In the genomic region with DNA sequence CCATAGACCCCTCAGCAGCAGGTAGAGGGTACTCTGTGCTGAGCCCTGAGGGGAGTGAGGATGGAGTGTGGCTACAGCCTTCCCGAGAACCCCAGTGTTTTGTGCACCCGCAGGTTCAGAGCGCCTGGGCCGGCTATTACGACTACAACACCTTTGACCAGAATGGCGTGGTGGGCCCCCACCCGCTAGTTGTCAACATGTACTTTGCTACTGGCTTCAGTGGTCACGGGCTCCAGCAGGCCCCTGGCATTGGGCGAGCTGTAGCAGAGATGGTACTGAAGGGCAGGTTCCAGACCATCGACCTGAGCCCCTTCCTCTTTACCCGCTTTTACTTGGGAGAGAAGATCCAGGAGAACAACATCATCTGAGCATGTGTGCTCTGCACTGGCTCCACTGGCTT, we compare ENCODE assay signal across 27 cellular contexts.
"Had no signal": no experiment of that assay in that cellular context is flagged by ENCODE, and none has a peak within 500 bp of the region (broad histone marks: within the 10 kb centered on the region; RNA-seq: fewer than 3 reads in every experiment).

No MANE protein-coding gene starts in this region.

- H3K27ac Mint-ChIP-seq: dendritic cell treated with granulocyte-macrophage colony-stimulating factor and Interleukin-4, amounts not matched to agents 40 ng/mL and 50 ng/mL, for 4 days; endodermal cell; natural killer cell treated with Interleukin-12 subunit alpha and Interleukin-12 subunit beta and Interleukin-15 and Interleukin-18, amount 100 ng/mL, for 72 hours; stimulated activated effector memory CD8-positive, alpha-beta T cell treated with anti-CD3 and anti-CD28 coated beads, Interleukin-12 subunit alpha, Interleukin-12 subunit beta, amount 100 ng/mL, for 72 hours had no signal

- H3K27me3 Mint-ChIP-seq: dendritic cell treated with granulocyte-macrophage colony-stimulating factor and Interleukin-4, amounts not matched to agents 40 ng/mL and 50 ng/mL, for 4 days; naive B cell; natural killer cell treated with Interleukin-12 subunit alpha and Interleukin-12 subunit beta and Interleukin-15 and Interleukin-18, amount 100 ng/mL, for 72 hours had no signal

- H3K4me3 Mint-ChIP-seq: dendritic cell treated with granulocyte-macrophage colony-stimulating factor and Interleukin-4, amounts not matched to agents 40 ng/mL and 50 ng/mL, for 4 days; endodermal cell; naive B cell; natural killer cell treated with Interleukin-12 subunit alpha and Interleukin-12 subunit beta and Interleukin-15 and Interleukin-18, amount 100 ng/mL, for 72 hours; neural crest cell; stimulated activated effector memory CD8-positive, alpha-beta T cell treated with anti-CD3 and anti-CD28 coated beads, Interleukin-12 subunit alpha, Interleukin-12 subunit beta, amount 100 ng/mL, for 72 hours had no signal

- H3K9me3 ChIP-seq: colonic mucosa, gastrocnemius medialis, heart right ventricle, left ventricle myocardium inferior, lower lobe of right lung, prostate gland, right atrium auricular region, sigmoid colon, stomach, thyroid gland, upper lobe of left lung had no signal

- DNase-seq: colonic mucosa; effector CD8-positive, alpha-beta T cell; endodermal cell; foreskin fibroblast; gastrocnemius medialis; heart right ventricle; hippocampal formation; left cardiac atrium; left ventricle myocardium inferior; lower lobe of right lung; naive B cell; sigmoid colon; stimulated activated CD4-positive, alpha-beta T cell treated with anti-CD3 and anti-CD28 coated beads, Interleukin-2, amount 100 ng/mL, for 24 hours; stimulated activated CD4-positive, alpha-beta T cell treated with anti-CD3 and anti-CD28 coated beads, Interleukin-4, amount 100 ng/mL, for 24 hours; stimulated activated naive CD4-positive, alpha-beta T cell treated with Interleukin-2 at 50 U/mL for 16 hours; stomach; thyroid gland had no signal

- H3K4me1 ChIP-seq: colonic mucosa, prostate gland had no signal

- H3K9me3 Mint-ChIP-seq: dendritic cell treated with granulocyte-macrophage colony-stimulating factor and Interleukin-4, amounts not matched to agents 40 ng/mL and 50 ng/mL, for 4 days; endodermal cell; natural killer cell treated with Interleukin-12 subunit alpha and Interleukin-12 subunit beta and Interleukin-15 and Interleukin-18, amount 100 ng/mL, for 72 hours; neural crest cell; stimulated activated effector memory CD8-positive, alpha-beta T cell treated with anti-CD3 and anti-CD28 coated beads, Interleukin-12 subunit alpha, Interleukin-12 subunit beta, amount 100 ng/mL, for 72 hours had no signal

- H3K36me3 ChIP-seq: colonic mucosa, prostate gland had no signal

- H3K27me3 ChIP-seq: colonic mucosa, gastrocnemius medialis, heart right ventricle, right atrium auricular region, sigmoid colon, stomach, thyroid gland, upper lobe of left lung had no signal

- H3K27ac ChIP-seq: colonic mucosa, epithelial cell of prostate, gastrocnemius medialis, heart right ventricle, left ventricle myocardium inferior, lower lobe of right lung, parathyroid adenoma, prostate gland, right atrium auricular region, sigmoid colon, stomach, thyroid gland, upper lobe of left lung had no signal

- ATAC-seq: esophagus mucosa; gastrocnemius medialis; heart right ventricle; left cardiac atrium; lower lobe of right lung; natural killer cell treated with Interleukin-12 subunit alpha and Interleukin-12 subunit beta and Interleukin-15 and Interleukin-18, amount 100 ng/mL, for 72 hours; stimulated activated effector memory CD8-positive, alpha-beta T cell treated with anti-CD3 and anti-CD28 coated beads, Interleukin-12 subunit alpha, Interleukin-12 subunit beta, amount 100 ng/mL, for 72 hours had no signal

- H3K4me3 ChIP-seq: colonic mucosa, gastrocnemius medialis, heart right ventricle, left ventricle myocardium inferior, lower lobe of right lung, prostate gland, right atrium auricular region, sigmoid colon, stomach, thyroid gland, upper lobe of left lung had no signal
